25 cellular contexts compared by ENCODE assay signal in genomic region chr20:34315236-34315635, GRCh38. TPM values are rescaled to one million over a fixed set of nuclear protein-coding genes. Genes with fewer than 3 reads are reported as not detected.
A peak's percentile ranks its signal among the peaks of the same experiment; 100 is the strongest.
DNase-seq lines count a peak whose midpoint lies in the region; TF ChIP-seq lines count a peak whose summit lies in the region.
"Had no signal": no experiment of that assay in that cellular context is flagged by ENCODE, and none has a peak within 500 bp of the region (broad histone marks: within the 10 kb centered on the region; RNA-seq: fewer than 3 reads in every experiment).

No MANE protein-coding gene starts in this region.

- CTCF ChIA-PET in mammary epithelial cell (lab: Charles Lee; ENCODE audit: low non-redundant PET) (interaction anchor here (0.6 kb wide), 1 partner anchor 54 kb away, joined by 3 read pairs; no protein-coding TSS in a partner anchor), PC-9 (lab: Charles Lee) (interaction anchor here (1.7 kb wide), 1 partner anchor 55 kb away, joined by 4 read pairs; no protein-coding TSS in a partner anchor)

- TF ChIP-seq POLR2A in breast epithelium (IDR thresholded peaks at IDR 0.05): no peak
- TF ChIP-seq POLR2A in ovary (IDR thresholded peaks at IDR 0.05): no peak

- no peaks in the 10 kb centered on the region for H3K9me3 Mint-ChIP-seq in activated T-helper 2 cell treated with anti-CD3 and anti-CD28 coated beads, Interferon-gamma antibody, Interleukin-2, Interleukin-4, amounts not matched to agents 10 μg/mL and 5 μg/mL and 100 μg/mL, durations not matched to agents 14 hours and 24 hours and 36 hours
- H3K9me3 Mint-ChIP-seq: CD8-positive, alpha-beta memory T cell; IgD-negative memory B cell had no signal

- TSS peak; percentile 9 for BruUV-seq in mammary epithelial cell (replicated peaks; lab: Mats Ljungman, UMichigan)
- BruUV-seq in PC-9 (replicated peaks; lab: Mats Ljungman, UMichigan): no TSS peak

- no peaks in the 10 kb centered on the region for H3K27me3 ChIP-seq in mammary epithelial cell (ENCODE audit: insufficient read depth, low read length)
- no peaks in the 10 kb centered on the region for H3K27me3 ChIP-seq in breast epithelium
- no peaks in the 10 kb centered on the region for H3K27me3 ChIP-seq in PC-9 (ENCODE audit: insufficient read depth, low read depth)
- H3K27me3 ChIP-seq in ovary: no peaks in the 10 kb centered on the region
- H3K27me3 ChIP-seq: BE2C had no signal

- intact Hi-C loops in mammary epithelial cell (cut with micrococcal nuclease): no loop called here
- intact Hi-C loops in breast epithelium (cut with DNase I; ENCODE audit: low total_unique reads): no loop called here
- intact Hi-C loops in PC-9 (cut with micrococcal nuclease; ENCODE audit: unreplicated experiment): no loop called here
- intact Hi-C loops in activated T-helper 2 cell treated with anti-CD3 and anti-CD28 coated beads, Interferon-gamma antibody, Interleukin-2, Interleukin-4, amounts not matched to agents 10 μg/mL and 5 μg/mL and 100 μg/mL, durations not matched to agents 14 hours and 24 hours and 36 hours (cut with micrococcal nuclease): loop anchor here (10.0 kb wide), 3 partner anchors 120 to 450 kb away; no protein-coding TSS in a partner anchor
- intact Hi-C loops in ovary (cut with DNase I): loop anchor here in 3 of 4 donors (5.0 to 10.0 kb wide), 6 partner anchors 120 to 462 kb away; partner anchors contain the start of gene TP53INP2 (in 1 of the 3)

- H3K4me1 ChIP-seq in mammary epithelial cell (ENCODE audit: insufficient read depth, low read length): peaks cover 38% of the 10 kb centered on the region
- no peaks in the 10 kb centered on the region for H3K4me1 ChIP-seq in breast epithelium
- peaks cover 58% of the 10 kb centered on the region for H3K4me1 ChIP-seq in PC-9 (replicated peaks; ENCODE audit: insufficient read depth)
- H3K4me1 ChIP-seq in ovary (ENCODE audit: insufficient read depth): no peaks in the 10 kb centered on the region
- H3K4me1 ChIP-seq: BE2C had no signal

- no peak overlapping the region for H3K4me2 ChIP-seq in mammary epithelial cell (ENCODE audit: insufficient read depth, low read depth, low read length)
- H3K4me2 ChIP-seq in PC-9: peak overlapping the region; percentile 16; the same call in 1 of the 2 replicates
- H3K4me2 ChIP-seq: KMS-11 had no signal

- peak; percentile 19 for DNase-seq in mammary epithelial cell
- no peak for DNase-seq in breast epithelium (ENCODE audit: low spot score in 2 of 2)
- peak in 1 of 2 experiments; percentile 43 for DNase-seq in PC-9
- peak; percentile 64 for DNase-seq in epithelial cell of esophagus (ENCODE audit: low read depth)
- peak; percentile 3 for DNase-seq in superior temporal gyrus (ENCODE audit: extremely low spot score)
- DNase-seq in activated T-helper 2 cell treated with anti-CD3 and anti-CD28 coated beads, Interferon-gamma antibody, Interleukin-2, Interleukin-4, amounts not matched to agents 10 μg/mL and 5 μg/mL and 100 μg/mL, durations not matched to agents 14 hours and 24 hours and 36 hours (ENCODE audit: low spot score): no peak
- no peak for DNase-seq in ovary
- DNase-seq in effector CD4-positive, alpha-beta T cell: no peak
- DNase-seq: 8988T; BE2C; CD8-positive, alpha-beta memory T cell; H7; NCI-H1105; NCI-H1436 treated with DMSO at 0.1 percent for 48 hours; NCI-H187 treated with DMSO at 0.1 percent for 48 hours; NCI-H2171 treated with DMSO at 0.1 percent for 48 hours; NCI-H345; NCI-H524; NCI-H748 treated with DMSO at 0.1 percent for 48 hours; NK-92 treated with Interleukin-12 subunit alpha and Interleukin-12 subunit beta, amount 100 ng/mL, for 24 hours; RPMI8226; SHP77 treated with DMSO at 0.1 percent for 48 hours had no signal

- H3K79me2 ChIP-seq in mammary epithelial cell (ENCODE audit: insufficient read depth, low read length) (no peaks in the 10 kb centered on the region), PC-9 (ENCODE audit: low read depth) (0 out of 2 replicates have a peak, but pooled peaks cover 5% of the 10 kb centered on the region)

- peaks cover 14% of the 10 kb centered on the region for H3K4me1 Mint-ChIP-seq in activated T-helper 2 cell treated with anti-CD3 and anti-CD28 coated beads, Interferon-gamma antibody, Interleukin-2, Interleukin-4, amounts not matched to agents 10 μg/mL and 5 μg/mL and 100 μg/mL, durations not matched to agents 14 hours and 24 hours and 36 hours (ENCODE audit: low read depth)

- TF ChIP-seq EP300 in ovary (IDR thresholded peaks at IDR 0.05): no peak

- dilution Hi-C loops in mammary epithelial cell (cut with HindIII; ENCODE audit: low sequenced_read_pairs): no loop called here

- 94% methylated on average over 3 of the region's 3 CpGs for WGBS in mammary epithelial cell (ENCODE audit: low coverage, missing lambda C conversion rate)
- WGBS in ovary, 3 donors: 86 to 88% (median 88%) methylated on average over 3 of the region's 3 CpGs

- H3K27me3 Mint-ChIP-seq in activated T-helper 2 cell treated with anti-CD3 and anti-CD28 coated beads, Interferon-gamma antibody, Interleukin-2, Interleukin-4, amounts not matched to agents 10 μg/mL and 5 μg/mL and 100 μg/mL, durations not matched to agents 14 hours and 24 hours and 36 hours (ENCODE audit: low read depth): peaks cover 32% of the 10 kb centered on the region

- H3K4me3 ChIP-seq in mammary epithelial cell (replicated peaks in 1 of 3; ENCODE audit: insufficient read depth in 1 of 3, low read depth in 2 of 3, low read length in 3 of 3) (no peak overlapping the region), breast epithelium (no peak overlapping the region), PC-9 (no peak overlapping the region), epithelial cell of esophagus (ENCODE audit: low read length) (no peak overlapping the region), ovary (no peak overlapping the region)

- H4K20me1 ChIP-seq in mammary epithelial cell (ENCODE audit: insufficient read depth, low read length): no peaks in the 10 kb centered on the region
- H4K20me1 ChIP-seq in PC-9 (ENCODE audit: insufficient read depth): no peaks in the 10 kb centered on the region

- peak overlapping the region; percentile 84 for H3K27ac ChIP-seq in mammary epithelial cell (ENCODE audit: insufficient read depth, low read depth, low read length)
- H3K27ac ChIP-seq in breast epithelium: no peak overlapping the region
- H3K27ac ChIP-seq in PC-9: peak overlapping the region; percentile 98
- H3K27ac ChIP-seq in ovary: no peak overlapping the region
- H3K27ac ChIP-seq: KMS-11 had no signal

- no peak overlapping the region for H2AFZ ChIP-seq in mammary epithelial cell (ENCODE audit: low read depth, low read length)
- no peak overlapping the region for H2AFZ ChIP-seq in PC-9

- H3K36me3 ChIP-seq in mammary epithelial cell (ENCODE audit: insufficient read depth, low read length) (no peaks in the 10 kb centered on the region), breast epithelium (no peaks in the 10 kb centered on the region), PC-9 (ENCODE audit: low read depth) (no peaks in the 10 kb centered on the region), ovary (no peaks in the 10 kb centered on the region)
- H3K36me3 ChIP-seq: BE2C had no signal

- H3K9ac ChIP-seq in mammary epithelial cell (ENCODE audit: insufficient read depth, low read length): no peak overlapping the region
- H3K9ac ChIP-seq: KMS-11 had no signal

- in situ Hi-C loops in mammary epithelial cell (cut with MboI; ENCODE audit: low sequenced_read_pairs in 2 of 2): loop anchor here in 1 of 2 donors (10.0 to 25.0 kb wide), 2 partner anchors 50 to 197 kb away; partner anchors contain the start of genes DYNLRB1 and ITCH

- H3K9me2 ChIP-seq in PC-9 (ENCODE audit: insufficient read depth): no peaks in the 10 kb centered on the region

- POLR2A ChIA-PET in PC-9 (lab: Charles Lee; ENCODE audit: unreplicated experiment): interaction anchor here (0.6 to 1.4 kb wide), 3 partner anchors 20 to 48 kb away, joined by 4 to 11 read pairs (median 8); partner anchors contain the start of gene ITCH

- TF ChIP-seq CTCF in mammary epithelial cell (conservative IDR thresholded peaks at IDR 0.05 in 1 of 2, IDR thresholded peaks at IDR 0.05 in 1 of 2; ENCODE audit: extremely low read depth in 1 of 2, insufficient read depth in 1 of 2, low read depth in 1 of 2, low read length in 2 of 2) (no peak), breast epithelium (IDR thresholded peaks at IDR 0.05) (no peak), PC-9 (conservative IDR thresholded peaks at IDR 0.05) (no peak), epithelial cell of esophagus (IDR thresholded peaks at IDR 0.05; ENCODE audit: insufficient read depth, low read depth, low read length, missing control alignments) (no peak), ovary (IDR thresholded peaks at IDR 0.05) (no peak)

- peaks cover 2% of the 10 kb centered on the region for H3K9me3 ChIP-seq in mammary epithelial cell (replicated peaks; ENCODE audit: insufficient read depth, low read length)
- H3K9me3 ChIP-seq in breast epithelium: no peaks in the 10 kb centered on the region
- H3K9me3 ChIP-seq in PC-9 (ENCODE audit: insufficient read depth, low read depth): no peaks in the 10 kb centered on the region
- H3K9me3 ChIP-seq in ovary: no peaks in the 10 kb centered on the region
- H3K9me3 ChIP-seq: BE2C had no signal

- H3K4me3 Mint-ChIP-seq in activated T-helper 2 cell treated with anti-CD3 and anti-CD28 coated beads, Interferon-gamma antibody, Interleukin-2, Interleukin-4, amounts not matched to agents 10 μg/mL and 5 μg/mL and 100 μg/mL, durations not matched to agents 14 hours and 24 hours and 36 hours (ENCODE audit: low read depth): no peak overlapping the region
- H3K4me3 Mint-ChIP-seq: CD14-positive monocyte; CD8-positive, alpha-beta memory T cell had no signal

- no peaks in the 10 kb centered on the region for H3K36me3 Mint-ChIP-seq in activated T-helper 2 cell treated with anti-CD3 and anti-CD28 coated beads, Interferon-gamma antibody, Interleukin-2, Interleukin-4, amounts not matched to agents 10 μg/mL and 5 μg/mL and 100 μg/mL, durations not matched to agents 14 hours and 24 hours and 36 hours (ENCODE audit: low read depth)
- H3K36me3 Mint-ChIP-seq: CD14-positive monocyte; CD8-positive, alpha-beta memory T cell; IgD-negative memory B cell had no signal

- H3K27ac Mint-ChIP-seq in activated T-helper 2 cell treated with anti-CD3 and anti-CD28 coated beads, Interferon-gamma antibody, Interleukin-2, Interleukin-4, amounts not matched to agents 10 μg/mL and 5 μg/mL and 100 μg/mL, durations not matched to agents 14 hours and 24 hours and 36 hours: no peak overlapping the region
- H3K27ac Mint-ChIP-seq: CD8-positive, alpha-beta memory T cell; IgD-negative memory B cell had no signal

- peaks cover 37% of the 10 kb centered on the region for H3F3A ChIP-seq in PC-9 (ENCODE audit: insufficient read depth, low read depth)

RNA-seq across cellular contexts. Expression of gene AHCY, which starts 12.1 kb away (rescaled TPM):
- total RNA-seq in mammary epithelial cell (100 to 1,000 TPM; 258 to 274 TPM), breast epithelium (100 to 1,000 TPM in 1 of 3 donors, 10 to 100 TPM in 2; 66.9 to 105 (median 88.4) TPM), PC-9 (2021) (247 and 273 TPM in 2 replicates), ovary (100 to 1,000 TPM; 109 to 190 (median 139) TPM)
- polyA plus RNA-seq in mammary epithelial cell (504 TPM), ovary (100 to 1,000 TPM in 1 of 2 donors, 10 to 100 TPM in 1; 97.7 to 141 TPM)
- 615 TPM for polyA minus RNA-seq in mammary epithelial cell
- 120 and 122 TPM in 2 replicates for total RNA-seq in activated T-helper 2 cell treated with anti-CD3 and anti-CD28 coated beads, Interferon-gamma antibody, Interleukin-2, Interleukin-4, amounts not matched to agents 10 μg/mL and 5 μg/mL and 100 μg/mL, durations not matched to agents 14 hours and 24 hours and 36 hours

RNA-seq across cellular contexts. Expression of gene ITCH, which starts 47.8 kb away (rescaled TPM):
- 100 to 1,000 TPM in 1 of 2 donors, 10 to 100 TPM in 1; 91.4 to 127 TPM for total RNA-seq in mammary epithelial cell
- 25.0 TPM for polyA plus RNA-seq in mammary epithelial cell
- 52.5 TPM for polyA minus RNA-seq in mammary epithelial cell
- total RNA-seq in breast epithelium: 10 to 100 TPM; 56.6 to 72.3 (median 60.6) TPM
- 91.6 and 144 TPM in 2 replicates for total RNA-seq in PC-9 (2021)
- total RNA-seq in activated T-helper 2 cell treated with anti-CD3 and anti-CD28 coated beads, Interferon-gamma antibody, Interleukin-2, Interleukin-4, amounts not matched to agents 10 μg/mL and 5 μg/mL and 100 μg/mL, durations not matched to agents 14 hours and 24 hours and 36 hours: 52.5 and 53.0 TPM in 2 replicates
- total RNA-seq in ovary: 10 to 100 TPM; 39.2 to 65.8 (median 53.7) TPM
- 10 to 100 TPM; 14.0 to 24.0 TPM for polyA plus RNA-seq in ovary

Comparison
In these comparisons a context has a peak if more than half of its experiments do, and no peak if none do; other contexts are left out.
1. DNase-seq: peak in mammary epithelial cell (single experiment), epithelial cell of esophagus (single experiment) and superior temporal gyrus (single experiment); none in breast epithelium (0 of 2), activated T-helper 2 cell treated with anti-CD3 and anti-CD28 coated beads, Interferon-gamma antibody, Interleukin-2, Interleukin-4, amounts not matched to agents 10 μg/mL and 5 μg/mL and 100 μg/mL, durations not matched to agents 14 hours and 24 hours and 36 hours (single experiment), ovary (0 of 5) and effector CD4-positive, alpha-beta T cell (single experiment).
2. H3K27ac ChIP-seq: peak in mammary epithelial cell (single experiment) and PC-9 (single experiment); none in breast epithelium (0 of 2) and ovary (0 of 2).
3. intact Hi-C loops: an anchor here in activated T-helper 2 cell treated with anti-CD3 and anti-CD28 coated beads, Interferon-gamma antibody, Interleukin-2, Interleukin-4, amounts not matched to agents 10 μg/mL and 5 μg/mL and 100 μg/mL, durations not matched to agents 14 hours and 24 hours and 36 hours (10.0 kb wide) and ovary (5.0 to 10.0 kb wide); none called in mammary epithelial cell, breast epithelium and PC-9.